Comparison of ENCODE assay signal across 1 cellular context in the genomic region with DNA sequence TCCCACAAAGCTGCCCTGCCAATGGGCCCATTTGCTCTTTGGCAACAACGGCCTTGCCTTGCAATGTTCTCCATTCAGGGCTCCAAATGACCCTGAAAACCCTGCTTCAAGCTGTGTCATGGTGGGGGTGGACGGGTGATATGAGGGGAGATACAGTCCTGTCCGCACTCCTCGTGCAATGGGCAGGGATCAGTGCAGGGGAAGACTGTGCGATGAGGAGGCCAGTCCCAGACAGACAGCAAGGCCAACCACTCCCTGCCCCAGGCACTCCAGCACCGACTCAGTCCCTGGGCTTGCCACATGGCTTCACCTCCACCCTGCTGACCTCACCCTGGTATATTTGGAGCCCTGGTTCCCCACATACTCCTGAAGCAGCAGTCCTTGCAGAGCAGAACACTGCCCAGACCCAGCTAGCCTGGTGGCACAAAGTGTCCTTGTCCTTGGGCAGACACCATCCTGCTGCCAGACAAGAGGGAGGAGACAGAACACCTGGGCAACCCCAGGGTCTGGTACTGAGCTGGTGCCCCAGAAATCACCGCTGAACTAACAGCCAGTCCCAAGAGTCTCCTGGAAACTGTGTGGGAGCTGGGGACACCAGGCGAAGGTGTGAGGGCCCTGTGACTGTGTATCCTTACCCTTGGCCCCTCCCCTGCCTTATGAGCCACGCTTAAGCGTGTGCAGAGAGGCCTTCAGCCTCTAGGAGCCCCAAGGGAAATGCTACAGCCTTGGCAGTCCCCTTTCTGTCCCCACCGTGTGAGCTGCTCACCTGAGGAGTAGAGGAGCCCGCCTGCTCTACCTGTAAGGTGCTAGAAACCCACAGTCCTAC.
TF ChIP-seq lines count a peak whose summit lies in the region.

No MANE protein-coding gene starts in this region.

TF ChIP-seq in K562, 482 proteins besides CTCF, POLR2A, EP300 and RAD21 (continued from another document and continues in another):
- TF ChIP-seq, protein P1, sequence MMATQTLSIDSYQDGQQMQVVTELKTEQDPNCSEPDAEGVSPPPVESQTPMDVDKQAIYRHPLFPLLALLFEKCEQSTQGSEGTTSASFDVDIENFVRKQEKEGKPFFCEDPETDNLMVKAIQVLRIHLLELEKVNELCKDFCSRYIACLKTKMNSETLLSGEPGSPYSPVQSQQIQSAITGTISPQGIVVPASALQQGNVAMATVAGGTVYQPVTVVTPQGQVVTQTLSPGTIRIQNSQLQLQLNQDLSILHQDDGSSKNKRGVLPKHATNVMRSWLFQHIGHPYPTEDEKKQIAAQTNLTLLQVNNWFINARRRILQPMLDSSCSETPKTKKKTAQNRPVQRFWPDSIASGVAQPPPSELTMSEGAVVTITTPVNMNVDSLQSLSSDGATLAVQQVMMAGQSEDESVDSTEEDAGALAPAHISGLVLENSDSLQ (IDR thresholded peaks at IDR 0.05) = peak; percentile 89
- TF ChIP-seq EGR1 (conservative IDR thresholded peaks at IDR 0.05) (peak; percentile 65; the same call in 1 of the 2 replicates), SPI1 (IDR thresholded peaks at IDR 0.05; ENCODE audit: borderline replicate concordance, low read depth, low read length) (no peak), KDM2B (CRISPR knock-in tag; IDR thresholded peaks at IDR 0.05) (no peak), DIDO1 (tag; IDR thresholded peaks at IDR 0.05; ENCODE audit: low read depth) (no peak), XRCC5 (IDR thresholded peaks at IDR 0.05; ENCODE audit: low read depth, low read length) (no peak), RBM22 (IDR thresholded peaks at IDR 0.05; ENCODE audit: low read depth, low read length, poor library complexity, severe bottlenecking) (no peak), TCF7L2 (IDR thresholded peaks at IDR 0.05; ENCODE audit: low read depth, low read length) (no peak), SRSF9 (IDR thresholded peaks at IDR 0.05; ENCODE audit: borderline replicate concordance, low read depth, low read length) (no peak), ZNF134 (CRISPR knock-in tag; conservative IDR thresholded peaks at IDR 0.05) (no peak), ETV6 (IDR thresholded peaks at IDR 0.05; ENCODE audit: borderline replicate concordance in 1 of 2, low read depth in 2 of 2, low read length in 1 of 2) (no peak), ETV6 (CRISPR knock-in tag; IDR thresholded peaks at IDR 0.05; ENCODE audit: borderline replicate concordance) (no peak), KHSRP (IDR thresholded peaks at IDR 0.05) (no peak), NCOA4 (IDR thresholded peaks at IDR 0.05; ENCODE audit: partially characterized antibody) (no peak), DACH1 (IDR thresholded peaks at IDR 0.05; ENCODE audit: partially characterized antibody) (no peak), ZNF668 (CRISPR knock-in tag; IDR thresholded peaks at IDR 0.05) (no peak), DPF2 (IDR thresholded peaks at IDR 0.05) (peak; percentile 77), PPARD (CRISPR knock-in tag; IDR thresholded peaks at IDR 0.05) (no peak), ZBTB17 (CRISPR knock-in tag; IDR thresholded peaks at IDR 0.05) (no peak), BCL6 (CRISPR knock-in tag; IDR thresholded peaks at IDR 0.05) (no peak), HMG20B (CRISPR knock-in tag; IDR thresholded peaks at IDR 0.05) (no peak), SMAD4 (CRISPR knock-in tag; conservative IDR thresholded peaks at IDR 0.05) (peak; percentile 61; the same call in 1 of the 2 replicates), SREBF1 (IDR thresholded peaks at IDR 0.05; ENCODE audit: borderline replicate concordance, low read depth, low read length) (no peak), MEIS2 (IDR thresholded peaks at IDR 0.05; ENCODE audit: partially characterized antibody) (peak; percentile 46), DNMT1 (IDR thresholded peaks at IDR 0.05) (no peak), NFRKB (IDR thresholded peaks at IDR 0.05; ENCODE audit: low read depth) (no peak), ZKSCAN8 (CRISPR knock-in tag; IDR thresholded peaks at IDR 0.05) (no peak), PCBP2 (IDR thresholded peaks at IDR 0.05; ENCODE audit: low read depth, low read length, poor library complexity, severe bottlenecking) (no peak), CBX3 (IDR thresholded peaks at IDR 0.05; ENCODE audit: borderline replicate concordance in 1 of 2, low read length in 2 of 2) (peak in 1 of 2 experiments; percentile 23; a peak in 1 of 3 replicates), MBD2 (IDR thresholded peaks at IDR 0.05; ENCODE audit: borderline replicate concordance, low read depth) (no peak), NFIX (CRISPR knock-in tag; IDR thresholded peaks at IDR 0.05; ENCODE audit: low read depth) (no peak), ZFX (CRISPR knock-in tag; IDR thresholded peaks at IDR 0.05) (no peak), HDAC3 (IDR thresholded peaks at IDR 0.05; ENCODE audit: borderline replicate concordance, partially characterized antibody) (no peak), FOXK2 (conservative IDR thresholded peaks at IDR 0.05 in 1 of 2, IDR thresholded peaks at IDR 0.05 in 1 of 2; ENCODE audit: low read depth in 2 of 2) (0 out of 4 replicates have a peak, but pooled peaks of 1 of the 2 experiments have one; percentile 27), GTF2F1 (IDR thresholded peaks at IDR 0.05; ENCODE audit: low read depth, low read length) (no peak), U2AF1 (optimal IDR thresholded peaks at IDR 0.05; ENCODE audit: low read depth, low read length) (no peak), ZBTB7A (IDR thresholded peaks at IDR 0.05; ENCODE audit: borderline replicate concordance, control insufficient read depth, low read depth, low read length) (0 out of 2 replicates have a peak, but pooled peaks have one; percentile 11), ZNF717 (CRISPR knock-in tag; IDR thresholded peaks at IDR 0.05) (no peak)
- TF ChIP-seq, protein P2, sequence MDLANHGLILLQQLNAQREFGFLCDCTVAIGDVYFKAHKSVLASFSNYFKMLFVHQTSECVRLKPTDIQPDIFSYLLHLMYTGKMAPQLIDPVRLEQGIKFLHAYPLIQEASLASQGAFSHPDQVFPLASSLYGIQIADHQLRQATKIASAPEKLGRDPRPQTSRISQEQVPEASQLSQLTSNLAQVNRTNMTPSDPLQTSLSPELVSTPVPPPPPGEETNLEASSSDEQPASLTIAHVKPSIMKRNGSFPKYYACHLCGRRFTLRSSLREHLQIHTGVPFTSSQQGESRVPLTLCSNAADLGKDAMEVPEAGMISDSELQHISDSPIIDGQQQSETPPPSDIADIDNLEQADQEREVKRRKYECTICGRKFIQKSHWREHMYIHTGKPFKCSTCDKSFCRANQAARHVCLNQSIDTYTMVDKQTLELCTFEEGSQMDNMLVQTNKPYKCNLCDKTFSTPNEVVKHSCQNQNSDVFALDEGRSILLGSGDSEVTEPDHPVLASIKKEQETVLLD (IDR thresholded peaks at IDR 0.05) = 0 out of 2 replicates have a peak, but pooled peaks have one; percentile 56
- TF ChIP-seq, protein P3, sequence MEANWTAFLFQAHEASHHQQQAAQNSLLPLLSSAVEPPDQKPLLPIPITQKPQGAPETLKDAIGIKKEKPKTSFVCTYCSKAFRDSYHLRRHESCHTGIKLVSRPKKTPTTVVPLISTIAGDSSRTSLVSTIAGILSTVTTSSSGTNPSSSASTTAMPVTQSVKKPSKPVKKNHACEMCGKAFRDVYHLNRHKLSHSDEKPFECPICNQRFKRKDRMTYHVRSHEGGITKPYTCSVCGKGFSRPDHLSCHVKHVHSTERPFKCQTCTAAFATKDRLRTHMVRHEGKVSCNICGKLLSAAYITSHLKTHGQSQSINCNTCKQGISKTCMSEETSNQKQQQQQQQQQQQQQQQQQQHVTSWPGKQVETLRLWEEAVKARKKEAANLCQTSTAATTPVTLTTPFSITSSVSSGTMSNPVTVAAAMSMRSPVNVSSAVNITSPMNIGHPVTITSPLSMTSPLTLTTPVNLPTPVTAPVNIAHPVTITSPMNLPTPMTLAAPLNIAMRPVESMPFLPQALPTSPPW (CRISPR knock-in tag; IDR thresholded peaks at IDR 0.05) = peak; percentile 95
- TF ChIP-seq, protein P4, sequence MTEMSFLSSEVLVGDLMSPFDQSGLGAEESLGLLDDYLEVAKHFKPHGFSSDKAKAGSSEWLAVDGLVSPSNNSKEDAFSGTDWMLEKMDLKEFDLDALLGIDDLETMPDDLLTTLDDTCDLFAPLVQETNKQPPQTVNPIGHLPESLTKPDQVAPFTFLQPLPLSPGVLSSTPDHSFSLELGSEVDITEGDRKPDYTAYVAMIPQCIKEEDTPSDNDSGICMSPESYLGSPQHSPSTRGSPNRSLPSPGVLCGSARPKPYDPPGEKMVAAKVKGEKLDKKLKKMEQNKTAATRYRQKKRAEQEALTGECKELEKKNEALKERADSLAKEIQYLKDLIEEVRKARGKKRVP (CRISPR knock-in tag; IDR thresholded peaks at IDR 0.05) = no peak
- TF ChIP-seq, protein P5, sequence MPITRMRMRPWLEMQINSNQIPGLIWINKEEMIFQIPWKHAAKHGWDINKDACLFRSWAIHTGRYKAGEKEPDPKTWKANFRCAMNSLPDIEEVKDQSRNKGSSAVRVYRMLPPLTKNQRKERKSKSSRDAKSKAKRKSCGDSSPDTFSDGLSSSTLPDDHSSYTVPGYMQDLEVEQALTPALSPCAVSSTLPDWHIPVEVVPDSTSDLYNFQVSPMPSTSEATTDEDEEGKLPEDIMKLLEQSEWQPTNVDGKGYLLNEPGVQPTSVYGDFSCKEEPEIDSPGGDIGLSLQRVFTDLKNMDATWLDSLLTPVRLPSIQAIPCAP (CRISPR knock-in tag; IDR thresholded peaks at IDR 0.05; ENCODE audit: borderline replicate concordance) = no peak
- TF ChIP-seq, protein P6, sequence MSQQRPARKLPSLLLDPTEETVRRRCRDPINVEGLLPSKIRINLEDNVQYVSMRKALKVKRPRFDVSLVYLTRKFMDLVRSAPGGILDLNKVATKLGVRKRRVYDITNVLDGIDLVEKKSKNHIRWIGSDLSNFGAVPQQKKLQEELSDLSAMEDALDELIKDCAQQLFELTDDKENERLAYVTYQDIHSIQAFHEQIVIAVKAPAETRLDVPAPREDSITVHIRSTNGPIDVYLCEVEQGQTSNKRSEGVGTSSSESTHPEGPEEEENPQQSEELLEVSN (IDR thresholded peaks at IDR 0.05; ENCODE audit: borderline replicate concordance in 1 of 2, extremely low read depth in 1 of 2, insufficient read depth in 1 of 2, insufficient read length in 1 of 2, low read depth in 1 of 2, low read length in 1 of 2, poor library complexity in 1 of 2, severe bottlenecking in 1 of 2) = peak; percentile 29 to 60
- TF ChIP-seq, protein P7, sequence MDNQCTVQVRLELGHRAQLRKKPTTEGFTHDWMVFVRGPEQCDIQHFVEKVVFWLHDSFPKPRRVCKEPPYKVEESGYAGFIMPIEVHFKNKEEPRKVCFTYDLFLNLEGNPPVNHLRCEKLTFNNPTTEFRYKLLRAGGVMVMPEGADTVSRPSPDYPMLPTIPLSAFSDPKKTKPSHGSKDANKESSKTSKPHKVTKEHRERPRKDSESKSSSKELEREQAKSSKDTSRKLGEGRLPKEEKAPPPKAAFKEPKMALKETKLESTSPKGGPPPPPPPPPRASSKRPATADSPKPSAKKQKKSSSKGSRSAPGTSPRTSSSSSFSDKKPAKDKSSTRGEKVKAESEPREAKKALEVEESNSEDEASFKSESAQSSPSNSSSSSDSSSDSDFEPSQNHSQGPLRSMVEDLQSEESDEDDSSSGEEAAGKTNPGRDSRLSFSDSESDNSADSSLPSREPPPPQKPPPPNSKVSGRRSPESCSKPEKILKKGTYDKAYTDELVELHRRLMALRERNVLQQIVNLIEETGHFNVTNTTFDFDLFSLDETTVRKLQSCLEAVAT (IDR thresholded peaks at IDR 0.05) = no peak
- TF ChIP-seq, protein P8, sequence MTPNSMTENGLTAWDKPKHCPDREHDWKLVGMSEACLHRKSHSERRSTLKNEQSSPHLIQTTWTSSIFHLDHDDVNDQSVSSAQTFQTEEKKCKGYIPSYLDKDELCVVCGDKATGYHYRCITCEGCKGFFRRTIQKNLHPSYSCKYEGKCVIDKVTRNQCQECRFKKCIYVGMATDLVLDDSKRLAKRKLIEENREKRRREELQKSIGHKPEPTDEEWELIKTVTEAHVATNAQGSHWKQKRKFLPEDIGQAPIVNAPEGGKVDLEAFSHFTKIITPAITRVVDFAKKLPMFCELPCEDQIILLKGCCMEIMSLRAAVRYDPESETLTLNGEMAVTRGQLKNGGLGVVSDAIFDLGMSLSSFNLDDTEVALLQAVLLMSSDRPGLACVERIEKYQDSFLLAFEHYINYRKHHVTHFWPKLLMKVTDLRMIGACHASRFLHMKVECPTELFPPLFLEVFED (CRISPR knock-in tag; conservative IDR thresholded peaks at IDR 0.05) = no peak
- TF ChIP-seq, protein P9, sequence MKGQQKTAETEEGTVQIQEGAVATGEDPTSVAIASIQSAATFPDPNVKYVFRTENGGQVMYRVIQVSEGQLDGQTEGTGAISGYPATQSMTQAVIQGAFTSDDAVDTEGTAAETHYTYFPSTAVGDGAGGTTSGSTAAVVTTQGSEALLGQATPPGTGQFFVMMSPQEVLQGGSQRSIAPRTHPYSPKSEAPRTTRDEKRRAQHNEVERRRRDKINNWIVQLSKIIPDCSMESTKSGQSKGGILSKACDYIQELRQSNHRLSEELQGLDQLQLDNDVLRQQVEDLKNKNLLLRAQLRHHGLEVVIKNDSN (CRISPR knock-in tag; IDR thresholded peaks at IDR 0.05) = no peak
- TF ChIP-seq, protein P10, sequence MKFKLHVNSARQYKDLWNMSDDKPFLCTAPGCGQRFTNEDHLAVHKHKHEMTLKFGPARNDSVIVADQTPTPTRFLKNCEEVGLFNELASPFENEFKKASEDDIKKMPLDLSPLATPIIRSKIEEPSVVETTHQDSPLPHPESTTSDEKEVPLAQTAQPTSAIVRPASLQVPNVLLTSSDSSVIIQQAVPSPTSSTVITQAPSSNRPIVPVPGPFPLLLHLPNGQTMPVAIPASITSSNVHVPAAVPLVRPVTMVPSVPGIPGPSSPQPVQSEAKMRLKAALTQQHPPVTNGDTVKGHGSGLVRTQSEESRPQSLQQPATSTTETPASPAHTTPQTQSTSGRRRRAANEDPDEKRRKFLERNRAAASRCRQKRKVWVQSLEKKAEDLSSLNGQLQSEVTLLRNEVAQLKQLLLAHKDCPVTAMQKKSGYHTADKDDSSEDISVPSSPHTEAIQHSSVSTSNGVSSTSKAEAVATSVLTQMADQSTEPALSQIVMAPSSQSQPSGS (CRISPR knock-in tag; IDR thresholded peaks at IDR 0.05) = no peak
- TF ChIP-seq, protein P11, sequence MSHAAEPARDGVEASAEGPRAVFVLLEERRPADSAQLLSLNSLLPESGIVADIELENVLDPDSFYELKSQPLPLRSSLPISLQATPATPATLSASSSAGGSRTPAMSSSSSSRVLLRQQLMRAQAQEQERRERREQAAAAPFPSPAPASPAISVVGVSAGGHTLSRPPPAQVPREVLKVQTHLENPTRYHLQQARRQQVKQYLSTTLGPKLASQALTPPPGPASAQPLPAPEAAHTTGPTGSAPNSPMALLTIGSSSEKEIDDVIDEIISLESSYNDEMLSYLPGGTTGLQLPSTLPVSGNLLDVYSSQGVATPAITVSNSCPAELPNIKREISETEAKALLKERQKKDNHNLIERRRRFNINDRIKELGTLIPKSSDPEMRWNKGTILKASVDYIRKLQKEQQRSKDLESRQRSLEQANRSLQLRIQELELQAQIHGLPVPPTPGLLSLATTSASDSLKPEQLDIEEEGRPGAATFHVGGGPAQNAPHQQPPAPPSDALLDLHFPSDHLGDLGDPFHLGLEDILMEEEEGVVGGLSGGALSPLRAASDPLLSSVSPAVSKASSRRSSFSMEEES (CRISPR knock-in tag; IDR thresholded peaks at IDR 0.05) = no peak
- TF ChIP-seq, protein P12, sequence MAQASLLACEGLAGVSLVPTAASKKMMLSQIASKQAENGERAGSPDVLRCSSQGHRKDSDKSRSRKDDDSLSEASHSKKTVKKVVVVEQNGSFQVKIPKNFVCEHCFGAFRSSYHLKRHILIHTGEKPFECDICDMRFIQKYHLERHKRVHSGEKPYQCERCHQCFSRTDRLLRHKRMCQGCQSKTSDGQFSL (CRISPR knock-in tag; IDR thresholded peaks at IDR 0.05) = no peak
- TF ChIP-seq, protein P12 (tag; IDR thresholded peaks at IDR 0.05) = no peak
